1 cellular context compared by ENCODE assay signal in genomic region chr20:37386505-37387201, GRCh38.
TF ChIP-seq lines count a peak whose summit lies in the region.

No MANE protein-coding gene starts in this region.

TF ChIP-seq in HepG2, 621 proteins besides CTCF, POLR2A, EP300 and RAD21 (continued from another document):
- TF ChIP-seq ZNF646 (CRISPR knock-in tag; IDR thresholded peaks at IDR 0.05) (no peak), ZNF547 (CRISPR knock-in tag; IDR thresholded peaks at IDR 0.05) (no peak), ZFP82 (CRISPR knock-in tag; IDR thresholded peaks at IDR 0.05; ENCODE audit: borderline replicate concordance) (no peak), SMARCC2 (IDR thresholded peaks at IDR 0.05) (no peak), ZBTB3 (CRISPR knock-in tag; IDR thresholded peaks at IDR 0.05; ENCODE audit: borderline replicate concordance, low read depth) (no peak), ZNF225 (CRISPR knock-in tag; IDR thresholded peaks at IDR 0.05) (peak; percentile 42; the same call in 1 of the 2 replicates)
